Comparison of ENCODE assay signal across 29 cellular contexts in genomic region chr4:56750231-56750630, GRCh38.
"Had no signal": no experiment of that assay in that cellular context is flagged by ENCODE, and none has a peak within 500 bp of the region (broad histone marks: within the 10 kb centered on the region; RNA-seq: fewer than 3 reads in every experiment).

No MANE protein-coding gene starts in this region.

- ATAC-seq: left colon; left lung; lower lobe of right lung; naive thymus-derived CD8-positive, alpha-beta T cell; pancreas; right cardiac atrium; sciatic nerve; stimulated activated naive B cell treated with anti-CD40 and anti-IgM and Interleukin-4, amounts not matched to agents 10 μg/mL and 1 μg/mL and 100 μg/mL, for 72 hours; stimulated activated naive CD8-positive, alpha-beta T cell treated with anti-CD3 and anti-CD28 coated beads, Interleukin-15, Interleukin-2, amounts not matched to agents 100 U/mL and 50 U/mL, for 24 hours; upper lobe of right lung had no signal

- H3K4me2 ChIP-seq: hepatocyte had no signal

- H3K27me3 Mint-ChIP-seq: naive thymus-derived CD8-positive, alpha-beta T cell; stimulated activated naive B cell treated with anti-CD40 and anti-IgM and Interleukin-4, amounts not matched to agents 10 μg/mL and 1 μg/mL and 100 μg/mL, for 72 hours had no signal

- H3K27me3 ChIP-seq: hepatocyte, left lung, pancreas, stomach, testis, thyroid gland, transverse colon, upper lobe of right lung had no signal

- H3K4me1 ChIP-seq: left lung, lower lobe of right lung, pancreas, prostate gland, stomach, testis, upper lobe of right lung had no signal

- H3K27ac Mint-ChIP-seq: nephron; stimulated activated naive B cell treated with anti-CD40 and anti-IgM and Interleukin-4, amounts not matched to agents 10 μg/mL and 1 μg/mL and 100 μg/mL, for 72 hours had no signal

- H3K36me3 ChIP-seq: left lung, lower lobe of right lung, pancreas, prostate gland, stomach, thyroid gland, transverse colon, upper lobe of right lung had no signal

- H3K4me3 Mint-ChIP-seq: naive thymus-derived CD8-positive, alpha-beta T cell; nephron; neural crest cell; stimulated activated naive B cell treated with anti-CD40 and anti-IgM and Interleukin-4, amounts not matched to agents 10 μg/mL and 1 μg/mL and 100 μg/mL, for 72 hours had no signal

- H3K9me3 ChIP-seq: left lung, lower lobe of right lung, pancreas, prostate gland, stomach, testis, thyroid gland, transverse colon, upper lobe of right lung had no signal

- H3K79me2 ChIP-seq: hepatocyte had no signal

- H3K4me3 ChIP-seq: hepatocyte, left lung, lower lobe of right lung, pancreas, prostate gland, skin epidermis, stomach, testis, thyroid gland, transverse colon, upper lobe of right lung had no signal

- H3K4me1 Mint-ChIP-seq: nephron, neural crest cell had no signal

- H3K36me3 Mint-ChIP-seq: stimulated activated naive B cell treated with anti-CD40 and anti-IgM and Interleukin-4, amounts not matched to agents 10 μg/mL and 1 μg/mL and 100 μg/mL, for 72 hours had no signal

- H3K27ac ChIP-seq: hepatocyte, left lung, lower lobe of right lung, pancreas, prostate gland, skin epidermis, stomach, testis, thyroid gland, transverse colon, upper lobe of right lung had no signal

- H2AFZ ChIP-seq: hepatocyte had no signal

- DNase-seq: kidney glomerular epithelial cell; left colon; left lung; lower lobe of right lung; mammary epithelial cell; mesenchymal stem cell; naive thymus-derived CD8-positive, alpha-beta T cell; nucleus accumbens; pancreas; posterior cingulate gyrus; retina; right cardiac atrium; stimulated activated CD4-positive, alpha-beta T cell treated with anti-CD3 and anti-CD28 coated beads, Interleukin-12 subunit alpha, Interleukin-12 subunit beta, amount 100 ng/mL, for 4 hours; stimulated activated CD4-positive, alpha-beta T cell treated with anti-CD3 and anti-CD28 coated beads, Interleukin-15, amount 100 ng/mL, for 24 hours; stimulated activated CD4-positive, alpha-beta T cell treated with anti-CD3 and anti-CD28 coated beads, Interleukin-2, amount 100 ng/mL, for 24 hours; stimulated activated CD4-positive, alpha-beta T cell treated with anti-CD3 and anti-CD28 coated beads, Interleukin-4, amount 100 ng/mL, for 1 hour; stimulated activated naive B cell treated with anti-CD40 and anti-IgM and Interleukin-4, amounts not matched to agents 10 μg/mL and 1 μg/mL and 100 μg/mL, for 72 hours; stimulated activated naive CD8-positive, alpha-beta T cell treated with anti-CD3 and anti-CD28 coated beads, Interleukin-15, Interleukin-2, amounts not matched to agents 100 U/mL and 50 U/mL, for 24 hours; stomach; testis; thyroid gland; transverse colon; upper lobe of right lung had no signal
